26 cellular contexts compared by ENCODE assay signal in genomic region chr17:33053641-33054040, GRCh38.
DNase-seq lines count a peak whose midpoint lies in the region; ATAC-seq, FAIRE-seq and TF ChIP-seq lines count a peak whose summit lies in the region.
"Had no signal": no experiment of that assay in that cellular context is flagged by ENCODE, and none has a peak within 500 bp of the region (broad histone marks: within the 10 kb centered on the region; RNA-seq: fewer than 3 reads in every experiment).

No MANE protein-coding gene starts in this region.

- 100% methylated on average over 2 of the region's 2 CpGs for WGBS in mammary epithelial cell (ENCODE audit: low coverage, missing lambda C conversion rate)

- no peak overlapping the region for H3K27ac ChIP-seq in mammary epithelial cell (ENCODE audit: insufficient read depth, low read depth, low read length)
- H3K27ac ChIP-seq: 22Rv1, BLaER1, C4-2B had no signal

- H2AFZ ChIP-seq in mammary epithelial cell (ENCODE audit: low read depth, low read length): no peak overlapping the region

- CTCF ChIA-PET in MCF 10A (lab: Yijun Ruan, JAX): interaction anchor here (0.5 to 1.7 kb wide), 5 partner anchors 8 to 705 kb away, joined by 3 to 5 read pairs (median 3); no protein-coding TSS in a partner anchor
- CTCF ChIA-PET in mammary epithelial cell (lab: Charles Lee; ENCODE audit: low non-redundant PET): interaction anchor here (0.6 kb wide), 1 partner anchor 11 kb away, joined by 3 read pairs; no protein-coding TSS in a partner anchor

- no peaks in the 10 kb centered on the region for H3K79me2 ChIP-seq in mammary epithelial cell (ENCODE audit: insufficient read depth, low read length)

- H3K4me1 ChIP-seq in mammary epithelial cell (ENCODE audit: insufficient read depth, low read length): peaks cover 22% of the 10 kb centered on the region
- H3K4me1 ChIP-seq: BLaER1, Caco-2, HAP-1 had no signal

- no peaks in the 10 kb centered on the region for H3K36me3 Mint-ChIP-seq in MCF 10A (ENCODE audit: insufficient read depth, unreplicated experiment)
- H3K36me3 Mint-ChIP-seq: CD4-positive, CD25-positive, alpha-beta regulatory T cell; CD8-positive, alpha-beta T cell had no signal

- dilution Hi-C loops in mammary epithelial cell (cut with HindIII; ENCODE audit: low sequenced_read_pairs): loop anchor here (5.0 to 10.0 kb wide), 4 partner anchors 49 to 111 kb away; no protein-coding TSS in a partner anchor

- H3K36me3 ChIP-seq in mammary epithelial cell (ENCODE audit: insufficient read depth, low read length) (no peaks in the 10 kb centered on the region), bronchial epithelial cell (ENCODE audit: control insufficient read depth, insufficient read depth, low read length) (no peaks in the 10 kb centered on the region)
- H3K36me3 ChIP-seq: BLaER1, HAP-1 had no signal

- intact Hi-C loops in MCF 10A (cut with micrococcal nuclease): no loop called here
- intact Hi-C loops in mammary epithelial cell (cut with micrococcal nuclease): loop anchor here (5.0 kb wide), 2 partner anchors 54 to 149 kb away; no protein-coding TSS in a partner anchor
- intact Hi-C loops in cardiac septum (cut with DNase I): no loop called here
- intact Hi-C loops in left cardiac atrium (cut with DNase I): no loop called here

- no peak for ATAC-seq in left cardiac atrium
- ATAC-seq: CD8-positive, alpha-beta T cell had no signal

- H3K27me3 ChIP-seq in mammary epithelial cell (ENCODE audit: insufficient read depth, low read length): no peaks in the 10 kb centered on the region
- H3K27me3 ChIP-seq in bronchial epithelial cell (ENCODE audit: control insufficient read depth, insufficient read depth, low read length): peaks cover 2% of the 10 kb centered on the region
- H3K27me3 ChIP-seq: BLaER1 had no signal

- H3K27me3 Mint-ChIP-seq in MCF 10A (ENCODE audit: insufficient read depth, unreplicated experiment): no peaks in the 10 kb centered on the region

- no peak for DNase-seq in MCF 10A (ENCODE audit: unreplicated experiment)
- DNase-seq in mammary epithelial cell: no peak
- no peak for DNase-seq in bronchial epithelial cell (ENCODE audit: low read depth)
- peak; percentile 6 for DNase-seq in islet precursor cell
- peak; percentile 90 for DNase-seq in renal cortical epithelial cell (ENCODE audit: low read depth)
- DNase-seq in cardiac septum (ENCODE audit: low spot score): no peak
- no peak for DNase-seq in DMS79 treated with DMSO at 0.1 percent for 48 hours (lab: John Stamatoyannopoulos, UW)
- DNase-seq in left cardiac atrium: no peak
- DNase-seq: Caco-2; CD4-positive, CD25-positive, alpha-beta regulatory T cell; CD8-positive, alpha-beta T cell; DMS 273 treated with DMSO at 0.1 percent for 48 hours; DMS79; GF-D8; GOT3; HFFc6 had no signal

- no peak for TF ChIP-seq CTCF in MCF 10A (IDR thresholded peaks at IDR 0.05; ENCODE audit: unreplicated experiment)
- no peak for TF ChIP-seq CTCF in mammary epithelial cell (conservative IDR thresholded peaks at IDR 0.05 in 1 of 2, IDR thresholded peaks at IDR 0.05 in 1 of 2; ENCODE audit: extremely low read depth in 1 of 2, insufficient read depth in 1 of 2, low read depth in 1 of 2, low read length in 2 of 2)
- no peak for TF ChIP-seq CTCF in bronchial epithelial cell (IDR thresholded peaks at IDR 0.05; ENCODE audit: insufficient read depth, low read length, severe bottlenecking)

- H3K4me3 Mint-ChIP-seq in MCF 10A (ENCODE audit: unreplicated experiment): no peak overlapping the region
- H3K4me3 Mint-ChIP-seq: B cell; CD4-positive, CD25-positive, alpha-beta regulatory T cell; CD8-positive, alpha-beta T cell; HFFc6 had no signal

- peak overlapping the region; percentile 5 for H3K27ac Mint-ChIP-seq in MCF 10A (ENCODE audit: low read depth, unreplicated experiment)
- H3K27ac Mint-ChIP-seq: B cell; CD4-positive, CD25-positive, alpha-beta regulatory T cell; CD8-positive, alpha-beta T cell; HFFc6 had no signal

- peak; percentile 23 for FAIRE-seq in bronchial epithelial cell (lab: Jason Lieb, UNC)
- FAIRE-seq: A204.1, D721Med, GM12891, GM18507, H54 had no signal

- BruUV-seq in MCF 10A (replicated peaks; lab: Mats Ljungman, UMichigan): no TSS peak
- no TSS peak for BruUV-seq in mammary epithelial cell (replicated peaks; lab: Mats Ljungman, UMichigan)

- H3K4me1 Mint-ChIP-seq in MCF 10A (ENCODE audit: insufficient read depth, unreplicated experiment): no peaks in the 10 kb centered on the region
- H3K4me1 Mint-ChIP-seq: B cell; CD4-positive, CD25-positive, alpha-beta regulatory T cell had no signal

- POLR2A ChIA-PET in MCF 10A (lab: Yijun Ruan, JAX): no interaction called here

- in situ Hi-C loops in mammary epithelial cell (cut with MboI; ENCODE audit: low sequenced_read_pairs in 2 of 2): no loop called here

- no peaks in the 10 kb centered on the region for H3K9me3 ChIP-seq in mammary epithelial cell (replicated peaks; ENCODE audit: insufficient read depth, low read length)
- H3K9me3 ChIP-seq: BLaER1, Caco-2, HAP-1 had no signal

- no peaks in the 10 kb centered on the region for H4K20me1 ChIP-seq in mammary epithelial cell (ENCODE audit: insufficient read depth, low read length)
- H4K20me1 ChIP-seq: BLaER1 had no signal

- no peak overlapping the region for H3K4me2 ChIP-seq in mammary epithelial cell (ENCODE audit: insufficient read depth, low read depth, low read length)
- H3K4me2 ChIP-seq: BLaER1 had no signal

- H3K4me3 ChIP-seq in mammary epithelial cell (replicated peaks in 1 of 3; ENCODE audit: insufficient read depth in 1 of 3, low read depth in 2 of 3, low read length in 3 of 3): no peak overlapping the region
- H3K4me3 ChIP-seq in bronchial epithelial cell (ENCODE audit: low read depth, low read length): no peak overlapping the region
- H3K4me3 ChIP-seq: BLaER1, HAP-1 had no signal

- no peak overlapping the region for H3K9ac ChIP-seq in mammary epithelial cell (ENCODE audit: insufficient read depth, low read length)
- H3K9ac ChIP-seq: BLaER1 had no signal

- H3K9me3 Mint-ChIP-seq in MCF 10A (ENCODE audit: unreplicated experiment): no peaks in the 10 kb centered on the region
- H3K9me3 Mint-ChIP-seq: CD4-positive, CD25-positive, alpha-beta regulatory T cell; CD8-positive, alpha-beta T cell; HFFc6 had no signal

Comparison
In these comparisons a context has a peak if more than half of its experiments do, and no peak if none do; other contexts are left out.
1. DNase-seq: peak in islet precursor cell (single experiment) and renal cortical epithelial cell (single experiment); none in MCF 10A (single experiment), mammary epithelial cell (single experiment), bronchial epithelial cell (single experiment), cardiac septum (single experiment), DMS79 treated with DMSO at 0.1 percent for 48 hours (single experiment) and left cardiac atrium (single experiment).